In the genomic region with DNA sequence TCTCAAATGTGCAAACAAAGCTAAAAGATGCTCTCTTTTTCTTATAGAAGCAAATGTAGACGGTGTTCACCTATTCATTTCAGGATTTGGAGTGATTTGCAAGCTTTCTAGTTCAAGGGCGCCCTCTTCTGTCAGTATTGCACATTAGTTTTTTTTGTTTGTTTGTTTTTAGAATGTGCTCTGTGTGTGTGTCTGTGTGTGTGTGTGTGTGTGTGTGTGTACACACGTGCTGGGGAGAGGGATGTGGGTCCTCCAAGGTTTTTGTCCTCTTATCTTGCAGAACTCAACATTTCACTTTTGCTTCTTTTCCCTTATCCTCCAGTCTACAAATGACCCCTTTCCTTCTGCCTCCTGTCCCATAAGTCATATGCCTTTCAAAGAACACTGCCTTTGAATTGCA, we compare ENCODE assay signal across 1 cellular context.
TF ChIP-seq lines count a peak whose summit lies in the region.

No MANE protein-coding gene starts in this region.

TF ChIP-seq in K562, 482 proteins besides CTCF, POLR2A, EP300 and RAD21 (continued from another document):
- no peak for TF ChIP-seq ETS2 (tag; IDR thresholded peaks at IDR 0.05; ENCODE audit: borderline replicate concordance, poor library complexity, severe bottlenecking)
- no peak for TF ChIP-seq ARNT (IDR thresholded peaks at IDR 0.05)
- no peak for TF ChIP-seq GTF2E2 (tag; IDR thresholded peaks at IDR 0.05)
- TF ChIP-seq, protein P1, sequence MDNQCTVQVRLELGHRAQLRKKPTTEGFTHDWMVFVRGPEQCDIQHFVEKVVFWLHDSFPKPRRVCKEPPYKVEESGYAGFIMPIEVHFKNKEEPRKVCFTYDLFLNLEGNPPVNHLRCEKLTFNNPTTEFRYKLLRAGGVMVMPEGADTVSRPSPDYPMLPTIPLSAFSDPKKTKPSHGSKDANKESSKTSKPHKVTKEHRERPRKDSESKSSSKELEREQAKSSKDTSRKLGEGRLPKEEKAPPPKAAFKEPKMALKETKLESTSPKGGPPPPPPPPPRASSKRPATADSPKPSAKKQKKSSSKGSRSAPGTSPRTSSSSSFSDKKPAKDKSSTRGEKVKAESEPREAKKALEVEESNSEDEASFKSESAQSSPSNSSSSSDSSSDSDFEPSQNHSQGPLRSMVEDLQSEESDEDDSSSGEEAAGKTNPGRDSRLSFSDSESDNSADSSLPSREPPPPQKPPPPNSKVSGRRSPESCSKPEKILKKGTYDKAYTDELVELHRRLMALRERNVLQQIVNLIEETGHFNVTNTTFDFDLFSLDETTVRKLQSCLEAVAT (IDR thresholded peaks at IDR 0.05), result peak in 1 of 2 experiments; percentile 43; a peak in 1 of 4 replicates
- no peak for TF ChIP-seq RBM22 (IDR thresholded peaks at IDR 0.05; ENCODE audit: low read depth, low read length, poor library complexity, severe bottlenecking)
- TF ChIP-seq ZNF175 (CRISPR knock-in tag; IDR thresholded peaks at IDR 0.05; ENCODE audit: low read depth), result no peak
- peak in 1 of 2 experiments; percentile 73; a peak in 2 of 4 replicates for TF ChIP-seq FOXA3 (CRISPR knock-in tag; conservative IDR thresholded peaks at IDR 0.05 in 1 of 2, IDR thresholded peaks at IDR 0.05 in 1 of 2)
- TF ChIP-seq NFXL1 (CRISPR knock-in tag; IDR thresholded peaks at IDR 0.05), result no peak
- TF ChIP-seq, protein P2, sequence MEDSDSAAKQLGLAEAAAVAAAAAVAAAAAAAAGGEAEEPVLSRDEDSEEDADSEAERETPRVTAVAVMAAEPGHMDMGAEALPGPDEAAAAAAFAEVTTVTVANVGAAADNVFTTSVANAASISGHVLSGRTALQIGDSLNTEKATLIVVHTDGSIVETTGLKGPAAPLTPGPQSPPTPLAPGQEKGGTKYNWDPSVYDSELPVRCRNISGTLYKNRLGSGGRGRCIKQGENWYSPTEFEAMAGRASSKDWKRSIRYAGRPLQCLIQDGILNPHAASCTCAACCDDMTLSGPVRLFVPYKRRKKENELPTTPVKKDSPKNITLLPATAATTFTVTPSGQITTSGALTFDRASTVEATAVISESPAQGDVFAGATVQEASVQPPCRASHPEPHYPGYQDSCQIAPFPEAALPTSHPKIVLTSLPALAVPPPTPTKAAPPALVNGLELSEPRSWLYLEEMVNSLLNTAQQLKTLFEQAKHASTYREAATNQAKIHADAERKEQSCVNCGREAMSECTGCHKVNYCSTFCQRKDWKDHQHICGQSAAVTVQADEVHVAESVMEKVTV (CRISPR knock-in tag; IDR thresholded peaks at IDR 0.05), result peak; percentile 89
- TF ChIP-seq, protein P3, sequence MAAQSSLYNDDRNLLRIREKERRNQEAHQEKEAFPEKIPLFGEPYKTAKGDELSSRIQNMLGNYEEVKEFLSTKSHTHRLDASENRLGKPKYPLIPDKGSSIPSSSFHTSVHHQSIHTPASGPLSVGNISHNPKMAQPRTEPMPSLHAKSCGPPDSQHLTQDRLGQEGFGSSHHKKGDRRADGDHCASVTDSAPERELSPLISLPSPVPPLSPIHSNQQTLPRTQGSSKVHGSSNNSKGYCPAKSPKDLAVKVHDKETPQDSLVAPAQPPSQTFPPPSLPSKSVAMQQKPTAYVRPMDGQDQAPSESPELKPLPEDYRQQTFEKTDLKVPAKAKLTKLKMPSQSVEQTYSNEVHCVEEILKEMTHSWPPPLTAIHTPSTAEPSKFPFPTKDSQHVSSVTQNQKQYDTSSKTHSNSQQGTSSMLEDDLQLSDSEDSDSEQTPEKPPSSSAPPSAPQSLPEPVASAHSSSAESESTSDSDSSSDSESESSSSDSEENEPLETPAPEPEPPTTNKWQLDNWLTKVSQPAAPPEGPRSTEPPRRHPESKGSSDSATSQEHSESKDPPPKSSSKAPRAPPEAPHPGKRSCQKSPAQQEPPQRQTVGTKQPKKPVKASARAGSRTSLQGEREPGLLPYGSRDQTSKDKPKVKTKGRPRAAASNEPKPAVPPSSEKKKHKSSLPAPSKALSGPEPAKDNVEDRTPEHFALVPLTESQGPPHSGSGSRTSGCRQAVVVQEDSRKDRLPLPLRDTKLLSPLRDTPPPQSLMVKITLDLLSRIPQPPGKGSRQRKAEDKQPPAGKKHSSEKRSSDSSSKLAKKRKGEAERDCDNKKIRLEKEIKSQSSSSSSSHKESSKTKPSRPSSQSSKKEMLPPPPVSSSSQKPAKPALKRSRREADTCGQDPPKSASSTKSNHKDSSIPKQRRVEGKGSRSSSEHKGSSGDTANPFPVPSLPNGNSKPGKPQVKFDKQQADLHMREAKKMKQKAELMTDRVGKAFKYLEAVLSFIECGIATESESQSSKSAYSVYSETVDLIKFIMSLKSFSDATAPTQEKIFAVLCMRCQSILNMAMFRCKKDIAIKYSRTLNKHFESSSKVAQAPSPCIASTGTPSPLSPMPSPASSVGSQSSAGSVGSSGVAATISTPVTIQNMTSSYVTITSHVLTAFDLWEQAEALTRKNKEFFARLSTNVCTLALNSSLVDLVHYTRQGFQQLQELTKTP (IDR thresholded peaks at IDR 0.05; ENCODE audit: low read depth in 1 of 2, partially characterized antibody in 2 of 2), result peak in 1 of 2 experiments; percentile 41
- no peak for TF ChIP-seq PML (IDR thresholded peaks at IDR 0.05; ENCODE audit: low read length)
- TF ChIP-seq SMC3 (conservative IDR thresholded peaks at IDR 0.05; ENCODE audit: insufficient read depth, low read depth, low read length), result peak; percentile 74
- TF ChIP-seq RBM34 (IDR thresholded peaks at IDR 0.05; ENCODE audit: borderline replicate concordance, insufficient read depth, low read length), result no peak
- TF ChIP-seq, protein P4, sequence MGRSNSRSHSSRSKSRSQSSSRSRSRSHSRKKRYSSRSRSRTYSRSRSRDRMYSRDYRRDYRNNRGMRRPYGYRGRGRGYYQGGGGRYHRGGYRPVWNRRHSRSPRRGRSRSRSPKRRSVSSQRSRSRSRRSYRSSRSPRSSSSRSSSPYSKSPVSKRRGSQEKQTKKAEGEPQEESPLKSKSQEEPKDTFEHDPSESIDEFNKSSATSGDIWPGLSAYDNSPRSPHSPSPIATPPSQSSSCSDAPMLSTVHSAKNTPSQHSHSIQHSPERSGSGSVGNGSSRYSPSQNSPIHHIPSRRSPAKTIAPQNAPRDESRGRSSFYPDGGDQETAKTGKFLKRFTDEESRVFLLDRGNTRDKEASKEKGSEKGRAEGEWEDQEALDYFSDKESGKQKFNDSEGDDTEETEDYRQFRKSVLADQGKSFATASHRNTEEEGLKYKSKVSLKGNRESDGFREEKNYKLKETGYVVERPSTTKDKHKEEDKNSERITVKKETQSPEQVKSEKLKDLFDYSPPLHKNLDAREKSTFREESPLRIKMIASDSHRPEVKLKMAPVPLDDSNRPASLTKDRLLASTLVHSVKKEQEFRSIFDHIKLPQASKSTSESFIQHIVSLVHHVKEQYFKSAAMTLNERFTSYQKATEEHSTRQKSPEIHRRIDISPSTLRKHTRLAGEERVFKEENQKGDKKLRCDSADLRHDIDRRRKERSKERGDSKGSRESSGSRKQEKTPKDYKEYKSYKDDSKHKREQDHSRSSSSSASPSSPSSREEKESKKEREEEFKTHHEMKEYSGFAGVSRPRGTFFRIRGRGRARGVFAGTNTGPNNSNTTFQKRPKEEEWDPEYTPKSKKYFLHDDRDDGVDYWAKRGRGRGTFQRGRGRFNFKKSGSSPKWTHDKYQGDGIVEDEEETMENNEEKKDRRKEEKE (IDR thresholded peaks at IDR 0.05; ENCODE audit: borderline replicate concordance in 1 of 2, control insufficient read depth in 1 of 2, low read depth in 2 of 2, low read length in 1 of 2), result no peak
- TF ChIP-seq, protein P5, sequence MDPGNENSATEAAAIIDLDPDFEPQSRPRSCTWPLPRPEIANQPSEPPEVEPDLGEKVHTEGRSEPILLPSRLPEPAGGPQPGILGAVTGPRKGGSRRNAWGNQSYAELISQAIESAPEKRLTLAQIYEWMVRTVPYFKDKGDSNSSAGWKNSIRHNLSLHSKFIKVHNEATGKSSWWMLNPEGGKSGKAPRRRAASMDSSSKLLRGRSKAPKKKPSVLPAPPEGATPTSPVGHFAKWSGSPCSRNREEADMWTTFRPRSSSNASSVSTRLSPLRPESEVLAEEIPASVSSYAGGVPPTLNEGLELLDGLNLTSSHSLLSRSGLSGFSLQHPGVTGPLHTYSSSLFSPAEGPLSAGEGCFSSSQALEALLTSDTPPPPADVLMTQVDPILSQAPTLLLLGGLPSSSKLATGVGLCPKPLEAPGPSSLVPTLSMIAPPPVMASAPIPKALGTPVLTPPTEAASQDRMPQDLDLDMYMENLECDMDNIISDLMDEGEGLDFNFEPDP (CRISPR knock-in tag; IDR thresholded peaks at IDR 0.05), result no peak
- peak; percentile 74 for TF ChIP-seq MYC (IDR thresholded peaks at IDR 0.05; ENCODE audit: low read depth, low read length)
- no peak for TF ChIP-seq MYC (CRISPR knock-in tag; IDR thresholded peaks at IDR 0.05; ENCODE audit: borderline replicate concordance, low read depth)
- peak; percentile 24; the same call in 1 of the 2 replicates for TF ChIP-seq NFIC (IDR thresholded peaks at IDR 0.05)
- TF ChIP-seq TCF3 (CRISPR knock-in tag; IDR thresholded peaks at IDR 0.05), result no peak
- TF ChIP-seq THRAP3 (IDR thresholded peaks at IDR 0.05; ENCODE audit: borderline replicate concordance), result no peak
- TF ChIP-seq HDGF (IDR thresholded peaks at IDR 0.05), result 0 out of 2 replicates have a peak, but pooled peaks have one; percentile 49
- TF ChIP-seq KDM1A (IDR thresholded peaks at IDR 0.05), result 0 out of 4 replicates have a peak, but pooled peaks of 1 of the 2 experiments have one; percentile 34
- TF ChIP-seq HIVEP1 (CRISPR knock-in tag; IDR thresholded peaks at IDR 0.05), result no peak
- TF ChIP-seq LEF1 (IDR thresholded peaks at IDR 0.05), result 0 out of 2 replicates have a peak, but pooled peaks have one; percentile 20
- TF ChIP-seq, protein P6, sequence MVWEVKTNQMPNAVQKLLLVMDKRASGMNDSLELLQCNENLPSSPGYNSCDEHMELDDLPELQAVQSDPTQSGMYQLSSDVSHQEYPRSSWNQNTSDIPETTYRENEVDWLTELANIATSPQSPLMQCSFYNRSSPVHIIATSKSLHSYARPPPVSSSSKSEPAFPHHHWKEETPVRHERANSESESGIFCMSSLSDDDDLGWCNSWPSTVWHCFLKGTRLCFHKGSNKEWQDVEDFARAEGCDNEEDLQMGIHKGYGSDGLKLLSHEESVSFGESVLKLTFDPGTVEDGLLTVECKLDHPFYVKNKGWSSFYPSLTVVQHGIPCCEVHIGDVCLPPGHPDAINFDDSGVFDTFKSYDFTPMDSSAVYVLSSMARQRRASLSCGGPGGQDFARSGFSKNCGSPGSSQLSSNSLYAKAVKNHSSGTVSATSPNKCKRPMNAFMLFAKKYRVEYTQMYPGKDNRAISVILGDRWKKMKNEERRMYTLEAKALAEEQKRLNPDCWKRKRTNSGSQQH (CRISPR knock-in tag; IDR thresholded peaks at IDR 0.05), result no peak
- TF ChIP-seq, protein P7, sequence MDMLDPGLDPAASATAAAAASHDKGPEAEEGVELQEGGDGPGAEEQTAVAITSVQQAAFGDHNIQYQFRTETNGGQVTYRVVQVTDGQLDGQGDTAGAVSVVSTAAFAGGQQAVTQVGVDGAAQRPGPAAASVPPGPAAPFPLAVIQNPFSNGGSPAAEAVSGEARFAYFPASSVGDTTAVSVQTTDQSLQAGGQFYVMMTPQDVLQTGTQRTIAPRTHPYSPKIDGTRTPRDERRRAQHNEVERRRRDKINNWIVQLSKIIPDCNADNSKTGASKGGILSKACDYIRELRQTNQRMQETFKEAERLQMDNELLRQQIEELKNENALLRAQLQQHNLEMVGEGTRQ (CRISPR knock-in tag; IDR thresholded peaks at IDR 0.05), result no peak
- TF ChIP-seq, protein P8, sequence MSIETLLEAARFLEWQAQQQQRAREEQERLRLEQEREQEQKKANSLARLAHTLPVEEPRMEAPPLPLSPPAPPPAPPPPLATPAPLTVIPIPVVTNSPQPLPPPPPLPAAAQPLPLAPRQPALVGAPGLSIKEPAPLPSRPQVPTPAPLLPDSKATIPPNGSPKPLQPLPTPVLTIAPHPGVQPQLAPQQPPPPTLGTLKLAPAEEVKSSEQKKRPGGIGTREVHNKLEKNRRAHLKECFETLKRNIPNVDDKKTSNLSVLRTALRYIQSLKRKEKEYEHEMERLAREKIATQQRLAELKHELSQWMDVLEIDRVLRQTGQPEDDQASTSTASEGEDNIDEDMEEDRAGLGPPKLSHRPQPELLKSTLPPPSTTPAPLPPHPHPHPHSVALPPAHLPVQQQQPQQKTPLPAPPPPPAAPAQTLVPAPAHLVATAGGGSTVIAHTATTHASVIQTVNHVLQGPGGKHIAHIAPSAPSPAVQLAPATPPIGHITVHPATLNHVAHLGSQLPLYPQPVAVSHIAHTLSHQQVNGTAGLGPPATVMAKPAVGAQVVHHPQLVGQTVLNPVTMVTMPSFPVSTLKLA (conservative IDR thresholded peaks at IDR 0.05), result peak; percentile 74 to 81
- TF ChIP-seq HNRNPLL (IDR thresholded peaks at IDR 0.05; ENCODE audit: low read depth, low read length, poor library complexity, severe bottlenecking), result no peak
- TF ChIP-seq, protein P9, sequence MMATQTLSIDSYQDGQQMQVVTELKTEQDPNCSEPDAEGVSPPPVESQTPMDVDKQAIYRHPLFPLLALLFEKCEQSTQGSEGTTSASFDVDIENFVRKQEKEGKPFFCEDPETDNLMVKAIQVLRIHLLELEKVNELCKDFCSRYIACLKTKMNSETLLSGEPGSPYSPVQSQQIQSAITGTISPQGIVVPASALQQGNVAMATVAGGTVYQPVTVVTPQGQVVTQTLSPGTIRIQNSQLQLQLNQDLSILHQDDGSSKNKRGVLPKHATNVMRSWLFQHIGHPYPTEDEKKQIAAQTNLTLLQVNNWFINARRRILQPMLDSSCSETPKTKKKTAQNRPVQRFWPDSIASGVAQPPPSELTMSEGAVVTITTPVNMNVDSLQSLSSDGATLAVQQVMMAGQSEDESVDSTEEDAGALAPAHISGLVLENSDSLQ (IDR thresholded peaks at IDR 0.05), result no peak
- TF ChIP-seq FOS (IDR thresholded peaks at IDR 0.05; ENCODE audit: extremely low read depth, insufficient read length), result no peak
- TF ChIP-seq FOXJ2 (tag; IDR thresholded peaks at IDR 0.05), result 0 out of 2 replicates have a peak, but pooled peaks have one; percentile 44
- peak; percentile 9; the same call in 1 of the 2 replicates for TF ChIP-seq JUND (IDR thresholded peaks at IDR 0.05; ENCODE audit: borderline replicate concordance, low read depth, low read length)
- TF ChIP-seq JUND (tag; IDR thresholded peaks at IDR 0.05; ENCODE audit: borderline replicate concordance, low read depth, low read length), result no peak
